ENCODE assay signal across 1 cellular context in genomic region chr1:170662561-170662971, GRCh38.
TF ChIP-seq lines count a peak whose summit lies in the region.

No MANE protein-coding gene starts in this region.

TF ChIP-seq in H1, 55 proteins besides CTCF, POLR2A, EP300 and RAD21 (continued from another document):
- no peak for TF ChIP-seq ATF2 (IDR thresholded peaks at IDR 0.05; ENCODE audit: low read length)
- TF ChIP-seq PHF8 (conservative IDR thresholded peaks at IDR 0.05; ENCODE audit: low read depth, low read length), result no peak
TF ChIP-seq in H1: peak in this region for 0.
